ENCODE assay signal across 28 cellular contexts in genomic region chr4:162770761-162771490, GRCh38.
A peak's percentile ranks its signal among the peaks of the same experiment; 100 is the strongest.
DNase-seq lines count a peak whose midpoint lies in the region; ATAC-seq and TF ChIP-seq lines count a peak whose summit lies in the region.
"Had no signal": no experiment of that assay in that cellular context is flagged by ENCODE, and none has a peak within 500 bp of the region (broad histone marks: within the 10 kb centered on the region; RNA-seq: fewer than 3 reads in every experiment).

No MANE protein-coding gene starts in this region.

- H3K9me3 Mint-ChIP-seq in HFFc6, result peaks cover 35% of the 10 kb centered on the region
- H3K9me3 Mint-ChIP-seq: brain; nephron; stimulated activated naive B cell treated with anti-CD40 and anti-IgM and Interleukin-4, amounts not matched to agents 10 μg/mL and 1 μg/mL and 100 μg/mL, for 72 hours had no signal

- ATAC-seq in SK-N-SH treated with all-trans-retinoic acid at 6 μM for 48 hours (peak; percentile 57; the same call in 2 of the 3 replicates), HG02938 (IDR thresholded peaks at IDR 0.05; ENCODE audit: unreplicated experiment) (peak; percentile 53)
- ATAC-seq: activated CD4-positive, CD25-positive, alpha-beta regulatory T cell treated with anti-CD3 and anti-CD28 coated beads, Interleukin-2, amount 50 U/mL, for 24 hours; activated CD8-positive, alpha-beta T cell treated with anti-CD3 and anti-CD28 coated beads, Interleukin-2, amount 10 ng/mL, durations not matched to agents 7 days and 5 days; esophagus mucosa; left lung; right cardiac atrium; Right ventricle myocardium inferior had no signal

- H3K27me3 ChIP-seq in SK-N-SH (ENCODE audit: insufficient read depth), result no peaks in the 10 kb centered on the region
- H3K27me3 ChIP-seq: adrenal gland, hepatocyte, left lung had no signal

- CTCF ChIA-PET in SK-N-SH (lab: Yijun Ruan, JAX), result interaction anchor here (0.6 kb wide), 1 partner anchor 14 kb away, joined by 3 read pairs; no protein-coding TSS in a partner anchor

- 8% methylated on average over 1 of the region's 1 CpG for WGBS in SK-N-SH (ENCODE audit: low lambda C conversion rate)

- H3K27ac ChIP-seq in SK-N-SH (ENCODE audit: low read depth in 2 of 2, low read length in 1 of 2) (no peak overlapping the region), caudate nucleus (ENCODE audit: low read depth, low read length) (no peak overlapping the region)
- H3K27ac ChIP-seq: adrenal gland, hepatocyte, KMS-11, left lung had no signal

- H3K4me3 ChIP-seq in SK-N-SH (ENCODE audit: low read depth in 2 of 2, low read length in 1 of 2) (no peak overlapping the region), cardiac fibroblast (replicated peaks in 1 of 2; ENCODE audit: low read depth in 2 of 2, low read length in 2 of 2) (no peak overlapping the region)
- H3K4me3 ChIP-seq: adrenal gland, hepatocyte, left lung had no signal

- no peak overlapping the region for H3K4me2 ChIP-seq in SK-N-SH
- H3K4me2 ChIP-seq: hepatocyte, KMS-11 had no signal

- no peaks in the 10 kb centered on the region for H3K36me3 ChIP-seq in SK-N-SH (replicated peaks in 1 of 2; ENCODE audit: control insufficient read depth in 1 of 2, insufficient read depth in 2 of 2, low read length in 1 of 2)
- H3K36me3 ChIP-seq: adrenal gland, left lung had no signal

- no peaks in the 10 kb centered on the region for H3K4me1 Mint-ChIP-seq in HFFc6 (ENCODE audit: low read depth)
- H3K4me1 Mint-ChIP-seq: brain; immature natural killer cell; nephron; stimulated activated naive B cell treated with anti-CD40 and anti-IgM and Interleukin-4, amounts not matched to agents 10 μg/mL and 1 μg/mL and 100 μg/mL, for 72 hours had no signal

- no peaks in the 10 kb centered on the region for H3K4me1 ChIP-seq in SK-N-SH (ENCODE audit: control insufficient read depth in 1 of 2, insufficient read depth in 2 of 2, low read depth in 1 of 2, low read length in 1 of 2)
- H3K4me1 ChIP-seq: adrenal gland, left lung had no signal

- no peaks in the 10 kb centered on the region for H3K36me3 Mint-ChIP-seq in HFFc6 (ENCODE audit: low read depth)
- H3K36me3 Mint-ChIP-seq: brain; immature natural killer cell; stimulated activated naive B cell treated with anti-CD40 and anti-IgM and Interleukin-4, amounts not matched to agents 10 μg/mL and 1 μg/mL and 100 μg/mL, for 72 hours had no signal

- no peak overlapping the region for H3K27ac Mint-ChIP-seq in HFFc6
- H3K27ac Mint-ChIP-seq: activated CD8-positive, alpha-beta T cell treated with anti-CD3 and anti-CD28 coated beads, Interleukin-2, amount 10 ng/mL, durations not matched to agents 7 days and 5 days; brain; immature natural killer cell; nephron; stimulated activated naive B cell treated with anti-CD40 and anti-IgM and Interleukin-4, amounts not matched to agents 10 μg/mL and 1 μg/mL and 100 μg/mL, for 72 hours had no signal

- no peaks in the 10 kb centered on the region for H3F3A ChIP-seq in SK-N-SH (replicated peaks; ENCODE audit: insufficient read depth)

- H2AFZ ChIP-seq in SK-N-SH (ENCODE audit: low read depth), result no peak overlapping the region
- H2AFZ ChIP-seq: hepatocyte had no signal

- H3K9me3 ChIP-seq in SK-N-SH, result no peaks in the 10 kb centered on the region
- H3K9me3 ChIP-seq: adrenal gland, left lung had no signal

- no peaks in the 10 kb centered on the region for H3K27me3 Mint-ChIP-seq in HFFc6 (ENCODE audit: insufficient read depth)
- H3K27me3 Mint-ChIP-seq: brain; stimulated activated naive B cell treated with anti-CD40 and anti-IgM and Interleukin-4, amounts not matched to agents 10 μg/mL and 1 μg/mL and 100 μg/mL, for 72 hours had no signal

- no peaks in the 10 kb centered on the region for H4K20me1 ChIP-seq in SK-N-SH (ENCODE audit: insufficient read depth)

- TF ChIP-seq CTCF in SK-N-SH (IDR thresholded peaks at IDR 0.05) (no peak), cardiac fibroblast (IDR thresholded peaks at IDR 0.05; ENCODE audit: low read depth, low read length) (no peak), HFFc6 (IDR thresholded peaks at IDR 0.05) (no peak)

- no peak for TF ChIP-seq RAD21 in SK-N-SH (IDR thresholded peaks at IDR 0.05; ENCODE audit: low read length)

- DNase-seq in SK-N-SH (no peak), cardiac fibroblast (ENCODE audit: low read depth in 2 of 2) (peak; percentile 33 to 60), HFFc6 (no peak), caudate nucleus (lab: John Stamatoyannopoulos, UW) (no peak), UCSD-AML1 (lab: John Stamatoyannopoulos, UW; ENCODE audit: unreplicated experiment) (no peak), COLO668 (lab: John Stamatoyannopoulos, UW; ENCODE audit: unreplicated experiment) (no peak)
- DNase-seq: activated CD8-positive, alpha-beta T cell treated with anti-CD3 and anti-CD28 coated beads, Interleukin-2, amount 10 ng/mL, durations not matched to agents 7 days and 5 days; activated naive CD4-positive, alpha-beta T cell; adrenal gland; COR-L47; effector memory CD4-positive, alpha-beta T cell; immature natural killer cell; left lung; NCI-H187 treated with DMSO at 0.1 percent for 48 hours; NCI-H524 treated with DMSO at 0.1 percent for 48 hours; right cardiac atrium; stimulated activated CD4-positive, alpha-beta T cell treated with anti-CD3 and anti-CD28 coated beads, Interleukin-4, amount 100 ng/mL, for 1 hour; stimulated activated naive B cell treated with anti-CD40 and anti-IgM and Interleukin-4, amounts not matched to agents 10 μg/mL and 1 μg/mL and 100 μg/mL, for 72 hours; SW 1271 had no signal

- H3K9ac ChIP-seq in SK-N-SH, result no peak overlapping the region
- H3K9ac ChIP-seq: KMS-11 had no signal

- no peak overlapping the region for H3K4me3 Mint-ChIP-seq in HFFc6
- H3K4me3 Mint-ChIP-seq: activated CD8-positive, alpha-beta T cell treated with anti-CD3 and anti-CD28 coated beads, Interleukin-2, amount 10 ng/mL, durations not matched to agents 7 days and 5 days; brain; immature natural killer cell; nephron; stimulated activated naive B cell treated with anti-CD40 and anti-IgM and Interleukin-4, amounts not matched to agents 10 μg/mL and 1 μg/mL and 100 μg/mL, for 72 hours had no signal

- POLR2A ChIA-PET in SK-N-SH (lab: Yijun Ruan, JAX), result no interaction called here

- no peak for TF ChIP-seq EP300 in SK-N-SH (IDR thresholded peaks at IDR 0.05; ENCODE audit: borderline replicate concordance in 1 of 2, low read depth in 1 of 2, low read length in 1 of 2)

- H3K9me2 ChIP-seq in SK-N-SH, result no peaks in the 10 kb centered on the region

- no peaks in the 10 kb centered on the region for H3K79me2 ChIP-seq in SK-N-SH (ENCODE audit: insufficient read depth)
- H3K79me2 ChIP-seq: hepatocyte had no signal

TF ChIP-seq in SK-N-SH treated with all-trans-retinoic acid at 6 μM for 48 hours, 23 proteins besides CTCF, POLR2A, EP300 and RAD21 (continues in another document):
- TF ChIP-seq PPARA (CRISPR knock-in tag; IDR thresholded peaks at IDR 0.05; ENCODE audit: borderline replicate concordance) (no peak), ZC3H10 (CRISPR knock-in tag; IDR thresholded peaks at IDR 0.05) (no peak), ZFP30 (CRISPR knock-in tag; IDR thresholded peaks at IDR 0.05) (no peak), OSR1 (CRISPR knock-in tag; IDR thresholded peaks at IDR 0.05) (no peak), SNAI2 (CRISPR knock-in tag; IDR thresholded peaks at IDR 0.05) (no peak), ESRRG (CRISPR knock-in tag; IDR thresholded peaks at IDR 0.05) (no peak), POU6F1 (CRISPR knock-in tag; IDR thresholded peaks at IDR 0.05; ENCODE audit: borderline replicate concordance, low read depth) (no peak), ZNF8 (CRISPR knock-in tag; IDR thresholded peaks at IDR 0.05) (no peak), GLIS3 (CRISPR knock-in tag; IDR thresholded peaks at IDR 0.05) (no peak), ZFP3 (CRISPR knock-in tag; IDR thresholded peaks at IDR 0.05) (no peak), CSDC2 (CRISPR knock-in tag; IDR thresholded peaks at IDR 0.05) (no peak)

TF ChIP-seq in SK-N-SH, 30 proteins besides CTCF, POLR2A, EP300 and RAD21:
- TF ChIP-seq TEAD4 (IDR thresholded peaks at IDR 0.05; ENCODE audit: borderline replicate concordance, insufficient read depth) (no peak), TAF1 (IDR thresholded peaks at IDR 0.05; ENCODE audit: borderline replicate concordance, low read depth, low read length) (no peak), NFIC (IDR thresholded peaks at IDR 0.05; ENCODE audit: borderline replicate concordance) (no peak), RCOR1 (IDR thresholded peaks at IDR 0.05; ENCODE audit: low read length) (no peak), FOXM1 (IDR thresholded peaks at IDR 0.05; ENCODE audit: low read depth) (no peak), SIN3A (IDR thresholded peaks at IDR 0.05; ENCODE audit: borderline replicate concordance, low read depth, low read length) (no peak)

Comparison
In these comparisons a context has a peak if more than half of its experiments do, and no peak if none do; other contexts are left out.
1. DNase-seq: peak in cardiac fibroblast (2 of 2); none in SK-N-SH (single experiment), HFFc6 (single experiment), caudate nucleus (0 of 61), UCSD-AML1 (single experiment) and COLO668 (single experiment).